12 cellular contexts compared by ENCODE assay signal in the genomic region with DNA sequence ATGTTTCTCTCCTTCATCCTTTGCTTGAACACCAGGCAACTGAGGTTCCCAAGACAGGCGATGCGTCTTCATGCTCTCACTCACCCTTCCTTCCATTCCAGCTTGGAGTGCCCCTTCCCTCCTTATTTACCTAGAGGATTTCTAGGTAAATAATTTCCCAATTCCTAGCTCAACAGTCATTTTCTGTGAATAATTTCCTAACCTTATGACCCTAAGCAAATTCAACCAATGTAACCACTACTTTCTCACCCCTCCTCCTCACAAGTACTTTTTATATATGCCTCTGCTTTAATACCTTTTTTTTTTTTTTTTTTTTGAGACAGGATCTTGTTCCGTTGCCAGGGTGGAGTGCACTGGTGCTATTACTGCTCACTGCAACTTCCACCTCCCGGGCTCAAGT.
DNase-seq lines count a peak whose midpoint lies in the region; ATAC-seq and TF ChIP-seq lines count a peak whose summit lies in the region.
"Had no signal": no experiment of that assay in that cellular context is flagged by ENCODE, and none has a peak within 500 bp of the region (broad histone marks: within the 10 kb centered on the region; RNA-seq: fewer than 3 reads in every experiment).

No MANE protein-coding gene starts in this region.

- peaks cover 16% of the 10 kb centered on the region for H3K4me1 Mint-ChIP-seq in CD8-positive, alpha-beta T cell (ENCODE audit: low read depth)
- peaks cover 45% of the 10 kb centered on the region for H3K4me1 Mint-ChIP-seq in activated naive CD8-positive, alpha-beta T cell treated with anti-CD3 and anti-CD28 coated beads, Interleukin-2, amount 50 U/mL, for 24 hours
- peaks cover 44 to 49% of the 10 kb centered on the region in 2 donors for H3K4me1 Mint-ChIP-seq in natural killer cell

- H3K9ac ChIP-seq in colonic mucosa (ENCODE audit: low read depth in 2 of 2, low read length in 2 of 2), result no peak overlapping the region

- H3K9me3 ChIP-seq in CD8-positive, alpha-beta T cell (ENCODE audit: low read length), result no peaks in the 10 kb centered on the region
- H3K9me3 ChIP-seq in colonic mucosa, result no peaks in the 10 kb centered on the region
- H3K9me3 ChIP-seq: suprapubic skin had no signal

- no peak overlapping the region for H3K4me3 Mint-ChIP-seq in CD8-positive, alpha-beta T cell
- peak overlapping the region; percentile 32 for H3K4me3 Mint-ChIP-seq in activated naive CD8-positive, alpha-beta T cell treated with anti-CD3 and anti-CD28 coated beads, Interleukin-2, amount 50 U/mL, for 24 hours
- H3K4me3 Mint-ChIP-seq in natural killer cell, result peak overlapping the region; percentile 54

- CTCF ChIA-PET in CD8-positive, alpha-beta T cell (lab: Charles Lee), result interaction anchor here (0.8 to 1.1 kb wide), 2 partner anchors 20 to 37 kb away, joined by 3 read pairs; no protein-coding TSS in a partner anchor

- peak overlapping the region; percentile 80 for H3K27ac Mint-ChIP-seq in CD8-positive, alpha-beta T cell
- peak overlapping the region; percentile 92 for H3K27ac Mint-ChIP-seq in activated naive CD8-positive, alpha-beta T cell treated with anti-CD3 and anti-CD28 coated beads, Interleukin-2, amount 50 U/mL, for 24 hours
- H3K27ac Mint-ChIP-seq in natural killer cell, result peak overlapping the region; percentile 75 to 92

- no peak overlapping the region for H3K4me3 ChIP-seq in CD8-positive, alpha-beta T cell (ENCODE audit: low read depth, low read length)
- H3K4me3 ChIP-seq in colonic mucosa, result no peak overlapping the region
- H3K4me3 ChIP-seq: suprapubic skin had no signal

- no peak overlapping the region for H3K27ac ChIP-seq in CD8-positive, alpha-beta T cell (ENCODE audit: low read depth, low read length)
- H3K27ac ChIP-seq in colonic mucosa, result no peak overlapping the region
- H3K27ac ChIP-seq: suprapubic skin had no signal

- H3K27me3 Mint-ChIP-seq in CD8-positive, alpha-beta T cell (ENCODE audit: low read depth), result no peaks in the 10 kb centered on the region
- H3K27me3 Mint-ChIP-seq in activated naive CD8-positive, alpha-beta T cell treated with anti-CD3 and anti-CD28 coated beads, Interleukin-2, amount 50 U/mL, for 24 hours, result no peaks in the 10 kb centered on the region
- no peaks in the 10 kb centered on the region for H3K27me3 Mint-ChIP-seq in natural killer cell (ENCODE audit: low read depth in 2 of 2)

- no peaks in the 10 kb centered on the region for H3K9me3 Mint-ChIP-seq in CD8-positive, alpha-beta T cell
- H3K9me3 Mint-ChIP-seq in activated naive CD8-positive, alpha-beta T cell treated with anti-CD3 and anti-CD28 coated beads, Interleukin-2, amount 50 U/mL, for 24 hours, result peaks cover 3% of the 10 kb centered on the region
- peaks cover 3% of the 10 kb centered on the region in 2 donors for H3K9me3 Mint-ChIP-seq in natural killer cell

- no peak for DNase-seq in CD8-positive, alpha-beta T cell
- DNase-seq in activated naive CD8-positive, alpha-beta T cell treated with anti-CD3 and anti-CD28 coated beads, Interleukin-2, amount 50 U/mL, for 24 hours, result no peak
- DNase-seq in natural killer cell (no peak), cerebellar cortex (ENCODE audit: low spot score) (no peak), SW 1271 (lab: John Stamatoyannopoulos, UW) (no peak), colonic mucosa (no peak)
- DNase-seq: aorta, NCI-H1694, NCI-H526 treated with DMSO at 0.1 percent for 48 hours, T-helper 9 cell had no signal

- H3K36me3 Mint-ChIP-seq in CD8-positive, alpha-beta T cell, result peaks cover 89% of the 10 kb centered on the region
- H3K36me3 Mint-ChIP-seq in activated naive CD8-positive, alpha-beta T cell treated with anti-CD3 and anti-CD28 coated beads, Interleukin-2, amount 50 U/mL, for 24 hours (ENCODE audit: low read depth), result peaks cover 74% of the 10 kb centered on the region
- peaks cover 19% of the 10 kb centered on the region for H3K36me3 Mint-ChIP-seq in natural killer cell

- no peaks in the 10 kb centered on the region for H3K27me3 ChIP-seq in CD8-positive, alpha-beta T cell (ENCODE audit: insufficient read depth, low read length)
- no peaks in the 10 kb centered on the region for H3K27me3 ChIP-seq in colonic mucosa
- H3K27me3 ChIP-seq: suprapubic skin had no signal

- peaks cover 72% of the 10 kb centered on the region for H3K36me3 ChIP-seq in CD8-positive, alpha-beta T cell (ENCODE audit: insufficient read depth, low read length)
- peaks cover 14% of the 10 kb centered on the region for H3K36me3 ChIP-seq in colonic mucosa

- no peaks in the 10 kb centered on the region for H3K4me1 ChIP-seq in CD8-positive, alpha-beta T cell (ENCODE audit: insufficient read depth, low read length)
- H3K4me1 ChIP-seq in colonic mucosa, result no peaks in the 10 kb centered on the region
- H3K4me1 ChIP-seq: suprapubic skin had no signal

- intact Hi-C loops in CD8-positive, alpha-beta T cell (cut with DNase I, micrococcal nuclease), result no loop called here
- intact Hi-C loops in natural killer cell (cut with micrococcal nuclease) (loop anchor here (1.0 to 5.0 kb wide), 2 partner anchors 11 to 59 kb away; no protein-coding TSS in a partner anchor), colonic mucosa (cut with DNase I) (no loop called here)

- POLR2A ChIA-PET in CD8-positive, alpha-beta T cell (lab: Charles Lee), result interaction anchor here (1.1 kb wide), 1 partner anchor 48 kb away, joined by 3 read pairs; no protein-coding TSS in a partner anchor

- no peak for ATAC-seq in CD8-positive, alpha-beta T cell
- ATAC-seq in HG03139 (IDR thresholded peaks at IDR 0.05; ENCODE audit: unreplicated experiment), result peak; percentile 3
- ATAC-seq in activated naive CD8-positive, alpha-beta T cell treated with anti-CD3 and anti-CD28 coated beads, Interleukin-2, amount 50 U/mL, for 24 hours, result peak; percentile 12
- peak; percentile 57 to 77 (median 75) for ATAC-seq in natural killer cell

- no peak for TF ChIP-seq CTCF in CD8-positive, alpha-beta T cell (IDR thresholded peaks at IDR 0.05)
- TF ChIP-seq CTCF in natural killer cell (IDR thresholded peaks at IDR 0.05) (no peak), colonic mucosa (IDR thresholded peaks at IDR 0.05) (no peak)
